In the genomic region with DNA sequence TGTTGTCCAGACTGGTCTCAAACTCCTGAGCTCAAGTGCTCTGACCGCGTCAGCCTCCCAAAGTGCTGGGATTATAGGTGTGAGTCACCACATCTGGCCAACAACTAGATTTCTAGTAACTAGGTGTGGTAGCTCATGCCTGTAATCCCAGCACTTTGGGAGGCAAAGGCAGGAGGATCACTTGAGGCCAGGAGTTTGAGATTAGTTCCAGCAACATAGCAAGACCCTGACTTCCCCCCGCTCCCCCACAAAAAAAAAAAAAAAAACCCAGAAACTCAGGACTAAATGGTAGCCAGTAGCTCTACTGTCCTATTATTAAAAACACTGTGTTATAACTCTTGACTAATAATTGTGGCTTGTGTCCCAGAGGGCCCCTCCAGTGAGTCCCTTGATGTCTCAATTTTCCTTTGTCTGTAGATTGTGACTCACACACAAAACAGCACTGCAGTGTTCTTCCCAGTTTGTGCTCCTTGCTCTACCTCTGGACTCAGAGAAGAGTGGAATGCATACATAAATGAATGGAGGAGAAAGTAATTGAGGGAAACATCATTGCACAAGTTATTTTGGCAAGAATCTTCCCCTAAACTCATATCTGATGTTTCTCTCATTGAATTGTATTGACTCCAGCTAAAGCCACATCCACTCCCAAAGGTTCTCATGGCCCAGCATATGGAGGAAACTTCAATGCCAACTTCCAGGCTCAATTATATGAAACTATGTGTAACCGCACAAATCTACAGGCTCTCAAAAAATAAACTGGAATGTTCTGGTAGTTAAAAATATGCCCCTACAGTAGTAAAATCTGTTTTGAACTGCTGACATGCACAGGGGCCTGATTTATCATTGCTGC, we compare ENCODE assay signal across 8 cellular contexts. TPM values are rescaled to one million over a fixed set of nuclear protein-coding genes. Genes with fewer than 3 reads are reported as not detected.
DNase-seq lines count a peak whose midpoint lies in the region; ATAC-seq and TF ChIP-seq lines count a peak whose summit lies in the region.

No MANE protein-coding gene starts in this region.

- H3K36me3 ChIP-seq in adipocyte (ENCODE audit: control insufficient read depth, insufficient read depth, low read length, severe bottlenecking): peaks cover 29% of the 10 kb centered on the region

- DNase-seq in AG04449 (ENCODE audit: low read depth, low spot score): peak; percentile 72
- peak; percentile 47 for DNase-seq in HT-29 (ENCODE audit: low spot score)
- peak; percentile 92 for DNase-seq in adipocyte (ENCODE audit: low read depth)
- DNase-seq in islet precursor cell: peak; percentile 83
- DNase-seq in central memory CD4-positive, alpha-beta T cell: no peak

- H3K4me1 ChIP-seq in adipocyte (ENCODE audit: control insufficient read depth, insufficient read depth, low read length): peaks cover 82% of the 10 kb centered on the region

- H3K27me3 ChIP-seq in adipocyte (replicated peaks; ENCODE audit: control insufficient read depth, insufficient read depth, low read length): no peaks in the 10 kb centered on the region

- no peak for TF ChIP-seq CTCF in AG04449 (IDR thresholded peaks at IDR 0.05; ENCODE audit: insufficient read depth, low read length, missing control alignments)

- ATAC-seq in GM21526 (IDR thresholded peaks at IDR 0.05; ENCODE audit: low FRiP score, unreplicated experiment) (no peak), HG03565 (IDR thresholded peaks at IDR 0.05; ENCODE audit: unreplicated experiment) (no peak), GM21528 (IDR thresholded peaks at IDR 0.05; ENCODE audit: low FRiP score, unreplicated experiment) (no peak)

- CTCF ChIA-PET in AG04449 (lab: Yijun Ruan, JAX): interaction anchor here (3.4 kb wide), 1 partner anchor 8 kb away, joined by 10 read pairs; a partner anchor contains a TSS

- H3K9ac ChIP-seq in adipocyte (ENCODE audit: low read length): no peak overlapping the region

- no peaks in the 10 kb centered on the region for H3K9me3 ChIP-seq in adipocyte (ENCODE audit: control insufficient read depth, low read length)

- H3K4me3 ChIP-seq in AG04449 (ENCODE audit: low read depth, low read length) (no peak overlapping the region), adipocyte (ENCODE audit: low read length) (no peak overlapping the region)

- POLR2A ChIA-PET in AG04449 (lab: Yijun Ruan, JAX): interaction anchor here (0.6 to 1.9 kb wide), 4 partner anchors 9 to 113 kb away, joined by 3 to 19 read pairs (median 4); a partner anchor contains a TSS

RNA-seq across cellular contexts. Expression of a gene that starts 8.8 kb away (rescaled TPM):
- total RNA-seq in HT-29 (2014; rRNA removed; shearing (Covaris generic)): 1,597 and 1,598 TPM in 2 replicates
